12 cellular contexts compared by ENCODE assay signal in genomic region chr14:68718033-68718725, GRCh38.
DNase-seq lines count a peak whose midpoint lies in the region; ATAC-seq and TF ChIP-seq lines count a peak whose summit lies in the region.
"Had no signal": no experiment of that assay in that cellular context is flagged by ENCODE, and none has a peak within 500 bp of the region (broad histone marks: within the 10 kb centered on the region; RNA-seq: fewer than 3 reads in every experiment).

No MANE protein-coding gene starts in this region.

- H3K4me1 ChIP-seq in SK-N-SH (ENCODE audit: control insufficient read depth in 1 of 2, insufficient read depth in 2 of 2, low read depth in 1 of 2, low read length in 1 of 2) (no peaks in the 10 kb centered on the region), foreskin keratinocyte (peaks cover 6% of the 10 kb centered on the region), upper lobe of left lung (peaks cover 0 to 11% (median 0%) of the 10 kb centered on the region in 4 donors)

- TF ChIP-seq EP300 in SK-N-SH (IDR thresholded peaks at IDR 0.05; ENCODE audit: borderline replicate concordance in 1 of 2, low read depth in 1 of 2, low read length in 1 of 2) (no peak), upper lobe of left lung (IDR thresholded peaks at IDR 0.05) (no peak)

- no peak overlapping the region for H3K27ac ChIP-seq in SK-N-SH (ENCODE audit: low read depth in 2 of 2, low read length in 1 of 2)
- H3K27ac ChIP-seq in foreskin keratinocyte: no peak overlapping the region
- no peak overlapping the region for H3K27ac ChIP-seq in upper lobe of left lung
- H3K27ac ChIP-seq: epithelial cell of prostate, HL-60 had no signal

- H3K36me3 Mint-ChIP-seq in activated naive CD4-positive, alpha-beta T cell treated with anti-CD3 and anti-CD28 coated beads for 36 hours (ENCODE audit: low read depth): no peaks in the 10 kb centered on the region
- H3K36me3 Mint-ChIP-seq in activated naive CD4-positive, alpha-beta T cell treated with anti-CD3 and anti-CD28 coated beads, Interleukin-2, amount 50 U/mL, for 72 hours: peaks cover 5 to 14% of the 10 kb centered on the region in 2 donors

- no peaks in the 10 kb centered on the region for H3K9me2 ChIP-seq in SK-N-SH

- peak; percentile 34 for DNase-seq in activated naive CD4-positive, alpha-beta T cell treated with anti-CD3 and anti-CD28 coated beads for 36 hours
- no peak for DNase-seq in activated naive CD4-positive, alpha-beta T cell (lab: John Stamatoyannopoulos, UW)
- no peak for DNase-seq in SK-N-SH
- peak in 1 of 2 donors; percentile 30 for DNase-seq in foreskin keratinocyte
- no peak for DNase-seq in upper lobe of left lung
- DNase-seq in cerebellum (ENCODE audit: low spot score): no peak
- DNase-seq in activated naive CD4-positive, alpha-beta T cell treated with anti-CD3 and anti-CD28 coated beads, Interleukin-2, amount 50 U/mL, for 72 hours (ENCODE audit: low spot score in 2 of 2): no peak
- DNase-seq: activated T-cell treated with anti-CD3 and anti-CD28 coated beads, Interleukin-2, amount 50 U/mL, for 24 hours; naive thymus-derived CD4-positive, alpha-beta T cell had no signal

- H3K9me3 ChIP-seq in SK-N-SH: no peaks in the 10 kb centered on the region
- peaks cover 0 to 8% (median 0%) of the 10 kb centered on the region in 4 donors for H3K9me3 ChIP-seq in upper lobe of left lung

- no peaks in the 10 kb centered on the region for H3F3A ChIP-seq in SK-N-SH (replicated peaks; ENCODE audit: insufficient read depth)

- ATAC-seq in foreskin keratinocyte: peak; percentile 70
- ATAC-seq in upper lobe of left lung (ENCODE audit: low FRiP score in 2 of 2): no peak
- ATAC-seq in GM21619 (IDR thresholded peaks at IDR 0.05; ENCODE audit: unreplicated experiment): no peak
- ATAC-seq in activated naive CD4-positive, alpha-beta T cell treated with anti-CD3 and anti-CD28 coated beads, Interleukin-2, amount 50 U/mL, for 72 hours: no peak
- ATAC-seq: naive thymus-derived CD4-positive, alpha-beta T cell had no signal

- H3K4me1 Mint-ChIP-seq in activated naive CD4-positive, alpha-beta T cell treated with anti-CD3 and anti-CD28 coated beads for 36 hours (ENCODE audit: low read depth): peaks cover 33% of the 10 kb centered on the region

- no peaks in the 10 kb centered on the region for H3K79me2 ChIP-seq in SK-N-SH (ENCODE audit: insufficient read depth)

- peaks cover 4% of the 10 kb centered on the region for H3K9me3 Mint-ChIP-seq in activated naive CD4-positive, alpha-beta T cell treated with anti-CD3 and anti-CD28 coated beads for 36 hours
- H3K9me3 Mint-ChIP-seq in activated naive CD4-positive, alpha-beta T cell treated with anti-CD3 and anti-CD28 coated beads, Interleukin-2, amount 50 U/mL, for 72 hours: peaks cover 0 to 5% of the 10 kb centered on the region in 2 donors

- H2AFZ ChIP-seq in SK-N-SH (ENCODE audit: low read depth): no peak overlapping the region

- TF ChIP-seq RAD21 in SK-N-SH (IDR thresholded peaks at IDR 0.05; ENCODE audit: low read length): no peak

- no peak for TF ChIP-seq POLR2A in upper lobe of left lung (IDR thresholded peaks at IDR 0.05)

- peak; percentile 45; the same call in 1 of the 2 replicates for TF ChIP-seq CTCF in SK-N-SH (IDR thresholded peaks at IDR 0.05)
- TF ChIP-seq CTCF in foreskin keratinocyte (conservative IDR thresholded peaks at IDR 0.05): peak; percentile 58
- TF ChIP-seq CTCF in upper lobe of left lung (IDR thresholded peaks at IDR 0.05): peak in 5 of 6 experiments; percentile 22 to 36 (median 26)

- 85% methylated on average over 4 of the region's 4 CpGs for WGBS in SK-N-SH (ENCODE audit: low lambda C conversion rate)
- 88 to 91% methylated on average over 4 of the region's 4 CpGs for WGBS in upper lobe of left lung, 2 donors

- H3K27ac Mint-ChIP-seq in activated naive CD4-positive, alpha-beta T cell treated with anti-CD3 and anti-CD28 coated beads for 36 hours: no peak overlapping the region
- no peak overlapping the region for H3K27ac Mint-ChIP-seq in activated naive CD4-positive, alpha-beta T cell treated with anti-CD3 and anti-CD28 coated beads, Interleukin-2, amount 50 U/mL, for 72 hours
- H3K27ac Mint-ChIP-seq: activated T-cell treated with anti-CD3 and anti-CD28 coated beads, Interleukin-2, amount 50 U/mL, for 24 hours had no signal

- H3K4me2 ChIP-seq in SK-N-SH: no peak overlapping the region

- H3K9ac ChIP-seq in SK-N-SH: no peak overlapping the region

- H3K36me3 ChIP-seq in SK-N-SH (replicated peaks in 1 of 2; ENCODE audit: control insufficient read depth in 1 of 2, insufficient read depth in 2 of 2, low read length in 1 of 2) (no peaks in the 10 kb centered on the region), upper lobe of left lung (no peaks in the 10 kb centered on the region)

- no peaks in the 10 kb centered on the region for H3K27me3 ChIP-seq in SK-N-SH (ENCODE audit: insufficient read depth)
- H3K27me3 ChIP-seq in foreskin keratinocyte: no peaks in the 10 kb centered on the region
- no peaks in the 10 kb centered on the region for H3K27me3 ChIP-seq in upper lobe of left lung

- H4K20me1 ChIP-seq in SK-N-SH (ENCODE audit: insufficient read depth): no peaks in the 10 kb centered on the region

- H3K27me3 Mint-ChIP-seq in activated naive CD4-positive, alpha-beta T cell treated with anti-CD3 and anti-CD28 coated beads for 36 hours (ENCODE audit: low read depth): no peaks in the 10 kb centered on the region
- H3K27me3 Mint-ChIP-seq: activated T-cell treated with anti-CD3 and anti-CD28 coated beads, Interleukin-2, amount 50 U/mL, for 24 hours; naive thymus-derived CD4-positive, alpha-beta T cell had no signal

- POLR2A ChIA-PET in SK-N-SH (lab: Yijun Ruan, JAX): no interaction called here

- CTCF ChIA-PET in activated naive CD4-positive, alpha-beta T cell treated with anti-CD3 and anti-CD28 coated beads for 36 hours (lab: Charles Lee): interaction anchor here (0.7 to 6.7 kb wide), 5 partner anchors 55 to 146 kb away, joined by 3 to 45 read pairs (median 3); no protein-coding TSS in a partner anchor
- CTCF ChIA-PET in SK-N-SH (lab: Yijun Ruan, JAX): interaction anchor here (1.4 to 2.1 kb wide), 3 partner anchors 10 to 16 kb away, joined by 3 to 5 read pairs (median 4); no protein-coding TSS in a partner anchor

- intact Hi-C loops in activated naive CD4-positive, alpha-beta T cell treated with anti-CD3 and anti-CD28 coated beads for 36 hours (cut with micrococcal nuclease): no loop called here

- H3K4me3 ChIP-seq in SK-N-SH (ENCODE audit: low read depth in 2 of 2, low read length in 1 of 2) (no peak overlapping the region), upper lobe of left lung (no peak overlapping the region)

- H3K4me3 Mint-ChIP-seq in activated naive CD4-positive, alpha-beta T cell treated with anti-CD3 and anti-CD28 coated beads for 36 hours: no peak overlapping the region
- H3K4me3 Mint-ChIP-seq: activated T-cell treated with anti-CD3 and anti-CD28 coated beads, Interleukin-2, amount 50 U/mL, for 24 hours; naive thymus-derived CD4-positive, alpha-beta T cell had no signal

TF ChIP-seq in SK-N-SH, 30 proteins besides CTCF, POLR2A, EP300 and RAD21:
- TF ChIP-seq NFIC (IDR thresholded peaks at IDR 0.05; ENCODE audit: borderline replicate concordance) (no peak), PBX3 (IDR thresholded peaks at IDR 0.05) (no peak), TEAD4 (IDR thresholded peaks at IDR 0.05; ENCODE audit: borderline replicate concordance, insufficient read depth) (no peak)
TF ChIP-seq in SK-N-SH: peak in this region for 0.
